8 cellular contexts compared by ENCODE assay signal in genomic region chr2:173354601-173355131, GRCh38. TPM values are rescaled to one million over a fixed set of nuclear protein-coding genes. Genes with fewer than 3 reads are reported as not detected.
DNase-seq lines count a peak whose midpoint lies in the region; ATAC-seq and TF ChIP-seq lines count a peak whose summit lies in the region.

Gene CDCA7 (plus strand): TSS chr2:173354872. CDS start chr2:173354964, 92 bp downstream.

- H3K4me3 ChIP-seq in cardiac fibroblast (replicated peaks in 1 of 2; ENCODE audit: low read depth in 2 of 2, low read length in 2 of 2) (peak within 1 kb of the TSS; percentile 69 to 88), kidney epithelial cell (ENCODE audit: low read depth, low read length) (peak within 1 kb of the TSS; percentile 83)

- ATAC-seq in HG02885 (IDR thresholded peaks at IDR 0.05; ENCODE audit: poor library complexity, unreplicated experiment), result peak; percentile 51

- no peaks in the 10 kb centered on the region for H3K36me3 ChIP-seq in kidney epithelial cell (ENCODE audit: control insufficient read depth, insufficient read depth, low read length)

- DNase-seq in SIG-M5 treated with dmso at 0.1 percent for 504 hours (lab: John Stamatoyannopoulos, UW; ENCODE audit: unreplicated experiment) (peak; percentile 71), SIG-M5 (lab: John Stamatoyannopoulos, UW) (no peak), NCI-H1694 treated with DMSO at 0.1 percent for 48 hours (lab: John Stamatoyannopoulos, UW) (peak; percentile 91), UCSD-AML1 (lab: John Stamatoyannopoulos, UW; ENCODE audit: unreplicated experiment) (peak; percentile 77), cardiac fibroblast (ENCODE audit: low read depth in 2 of 2) (peak; percentile 42 to 66), kidney epithelial cell (ENCODE audit: low read depth) (no peak)
- DNase-seq in stimulated activated CD4-positive, alpha-beta T cell treated with anti-CD3 and anti-CD28 coated beads, Interleukin-2, amount 100 ng/mL, for 24 hours, result peak; percentile 63 to 83

- TF ChIP-seq CTCF in cardiac fibroblast (IDR thresholded peaks at IDR 0.05; ENCODE audit: low read depth, low read length), result no peak
- TF ChIP-seq CTCF in kidney epithelial cell (IDR thresholded peaks at IDR 0.05; ENCODE audit: insufficient read depth, low read length, poor library complexity, severe bottlenecking), result no peak

- no peaks in the 10 kb centered on the region for H3K27me3 ChIP-seq in kidney epithelial cell (ENCODE audit: control insufficient read depth, insufficient read depth, low read length)

RNA-seq across cellular contexts. Expression of gene CDCA7, which starts in this region (rescaled TPM):
- 5.6 and 9.6 TPM in 2 replicates for total RNA-seq in kidney epithelial cell

Comparison
In these comparisons a context has a peak if more than half of its experiments do, and no peak if none do; other contexts are left out.
1. DNase-seq: peak in SIG-M5 treated with dmso at 0.1 percent for 504 hours (single experiment), NCI-H1694 treated with DMSO at 0.1 percent for 48 hours (single experiment), UCSD-AML1 (single experiment), cardiac fibroblast (2 of 2) and stimulated activated CD4-positive, alpha-beta T cell treated with anti-CD3 and anti-CD28 coated beads, Interleukin-2, amount 100 ng/mL, for 24 hours (2 of 2); none in SIG-M5 (single experiment) and kidney epithelial cell (single experiment).